In the genomic region with DNA sequence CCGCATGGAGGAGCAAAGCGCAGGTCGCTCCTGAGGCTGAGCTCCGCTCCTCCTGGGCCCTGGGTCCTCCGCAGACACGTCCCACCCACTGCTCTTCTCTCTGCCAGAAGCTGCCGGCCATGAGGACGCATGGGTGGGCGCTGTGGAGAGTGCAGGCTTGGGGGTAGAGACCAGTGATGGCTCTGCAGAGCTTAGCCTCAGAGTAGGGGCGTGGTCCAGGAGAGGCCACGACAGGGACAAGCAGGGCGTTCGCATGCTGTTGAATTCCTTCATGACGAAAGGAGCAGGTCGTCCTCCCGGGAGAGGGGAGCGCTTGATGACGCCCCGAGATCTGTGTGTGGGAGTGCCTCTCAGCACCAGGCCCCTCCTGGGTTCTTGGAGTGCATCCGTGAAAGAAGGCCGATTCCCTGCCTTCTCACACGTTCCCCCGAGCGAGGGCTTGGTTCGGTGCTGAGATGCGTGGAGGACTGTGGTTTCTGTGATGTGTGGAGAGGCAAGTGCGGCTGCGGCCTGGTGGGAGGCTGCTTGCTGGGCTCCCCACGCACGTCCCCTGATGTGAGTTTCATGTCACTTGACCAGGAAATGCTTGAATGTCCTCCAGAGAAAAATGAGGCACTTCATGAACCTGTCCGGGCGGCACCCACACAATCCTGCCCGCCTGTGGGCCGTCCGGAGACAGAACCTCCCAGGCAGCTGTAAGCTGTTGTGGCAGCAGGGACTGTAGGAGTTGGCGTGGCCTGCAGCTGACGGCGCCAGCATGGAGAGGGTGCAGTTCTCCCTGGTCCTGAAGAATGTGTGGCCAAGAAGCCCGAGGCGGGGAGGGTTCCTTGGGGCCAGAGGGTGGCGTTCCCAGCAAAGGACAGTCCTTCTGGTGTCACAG, we compare ENCODE assay signal across 10 cellular contexts. TPM values are rescaled to one million over a fixed set of nuclear protein-coding genes. Genes with fewer than 3 reads are reported as not detected.
DNase-seq lines count a peak whose midpoint lies in the region; ATAC-seq and TF ChIP-seq lines count a peak whose summit lies in the region.
"Had no signal": no experiment of that assay in that cellular context is flagged by ENCODE, and none has a peak within 500 bp of the region (broad histone marks: within the 10 kb centered on the region; RNA-seq: fewer than 3 reads in every experiment).

No MANE protein-coding gene starts in this region.

- H4K8ac ChIP-seq in IMR-90 (ENCODE audit: low read depth in 2 of 2, low read length in 2 of 2), result no peak overlapping the region

- H3K36me3 ChIP-seq in IMR-90 (ENCODE audit: control insufficient read depth, insufficient read depth, low read length), result peaks cover 37% of the 10 kb centered on the region
- H3K36me3 ChIP-seq in iPS-20b (ENCODE audit: insufficient read depth, low read depth, low read length), result peaks cover 64% of the 10 kb centered on the region

- H3K27ac ChIP-seq in IMR-90 (ENCODE audit: insufficient read depth, low read length) (no peak overlapping the region), iPS-20b (ENCODE audit: low read length) (no peak overlapping the region)

- H3K9ac ChIP-seq in IMR-90 (ENCODE audit: low read depth, low read length) (no peak overlapping the region), iPS-20b (ENCODE audit: low read depth, low read length) (peak overlapping the region; percentile 94)

- ATAC-seq in IMR-90 (ENCODE audit: low read depth), result no peak
- ATAC-seq in activated naive CD8-positive, alpha-beta T cell treated with anti-CD3 and anti-CD28 coated beads, Interleukin-2, amount 10 ng/mL, durations not matched to agents 7 days and 5 days (ENCODE audit: low read depth), result no peak
- no peak for ATAC-seq in stimulated activated naive B cell treated with anti-CD40 and anti-IgM and Interleukin-4, amounts not matched to agents 10 μg/mL and 1 μg/mL and 100 μg/mL, for 72 hours (replicated peaks)
- ATAC-seq in GM18519 (IDR thresholded peaks at IDR 0.05; ENCODE audit: low FRiP score, unreplicated experiment), result no peak

- no peak for TF ChIP-seq RAD21 in IMR-90 (IDR thresholded peaks at IDR 0.05; ENCODE audit: low read length)

- H2AFZ ChIP-seq in IMR-90 (replicated peaks; ENCODE audit: low read length, poor library complexity), result no peak overlapping the region

- H3K4ac ChIP-seq in IMR-90 (ENCODE audit: low read depth, low read length), result no peak overlapping the region

- no peak overlapping the region for H3K56ac ChIP-seq in IMR-90 (ENCODE audit: extremely low read depth, insufficient read depth, low read length)

- no peak overlapping the region for H4K5ac ChIP-seq in IMR-90 (ENCODE audit: low read depth, low read length)

- H3K9me1 ChIP-seq in IMR-90 (ENCODE audit: insufficient read depth, low read length), result peaks cover 13% of the 10 kb centered on the region

- peaks cover 80% of the 10 kb centered on the region for H4K20me1 ChIP-seq in IMR-90 (ENCODE audit: insufficient read depth, low read length)

- no peak overlapping the region for H3K14ac ChIP-seq in IMR-90 (replicated peaks; ENCODE audit: low read depth, low read length)

- H3K4me1 ChIP-seq in IMR-90 (ENCODE audit: control insufficient read depth, insufficient read depth, low read length) (peaks cover 19% of the 10 kb centered on the region), iPS-20b (ENCODE audit: insufficient read depth, low read length) (peaks cover 21% of the 10 kb centered on the region)

- no peaks in the 10 kb centered on the region for H3K27me3 Mint-ChIP-seq in activated naive CD8-positive, alpha-beta T cell treated with anti-CD3 and anti-CD28 coated beads, Interleukin-2, amount 10 ng/mL, durations not matched to agents 7 days and 5 days
- H3K27me3 Mint-ChIP-seq in stimulated activated naive B cell treated with anti-CD40 and anti-IgM and Interleukin-4, amounts not matched to agents 10 μg/mL and 1 μg/mL and 100 μg/mL, for 72 hours, result no peaks in the 10 kb centered on the region

- WGBS in IMR-90 (ENCODE audit: extremely low coverage in 2 of 2, insufficient read length in 1 of 2), 2 experiments, result 90% methylated on average over 20 of the region's 41 CpGs; no CpG with 5 or more reads in 1 of the 2 experiments

- H2BK120ac ChIP-seq in IMR-90 (ENCODE audit: low read depth, low read length), result no peak overlapping the region

- H3K27ac Mint-ChIP-seq in activated naive CD8-positive, alpha-beta T cell treated with anti-CD3 and anti-CD28 coated beads, Interleukin-2, amount 10 ng/mL, durations not matched to agents 7 days and 5 days, result peak overlapping the region; percentile 51
- peak overlapping the region; percentile 37 for H3K27ac Mint-ChIP-seq in stimulated activated naive B cell treated with anti-CD40 and anti-IgM and Interleukin-4, amounts not matched to agents 10 μg/mL and 1 μg/mL and 100 μg/mL, for 72 hours

- no peak overlapping the region for H2BK20ac ChIP-seq in IMR-90 (ENCODE audit: low read depth, low read length)

- intact Hi-C loops in IMR-90 (cut with micrococcal nuclease), result no loop called here

- no peak overlapping the region for H4K91ac ChIP-seq in IMR-90 (ENCODE audit: insufficient read depth, low read depth, low read length)

- in situ Hi-C loops in IMR-90 (cut with MboI; ENCODE audit: low sequenced_read_pairs), result no loop called here

- H3K9me3 Mint-ChIP-seq in activated naive CD8-positive, alpha-beta T cell treated with anti-CD3 and anti-CD28 coated beads, Interleukin-2, amount 10 ng/mL, durations not matched to agents 7 days and 5 days, result no peaks in the 10 kb centered on the region
- H3K9me3 Mint-ChIP-seq in stimulated activated naive B cell treated with anti-CD40 and anti-IgM and Interleukin-4, amounts not matched to agents 10 μg/mL and 1 μg/mL and 100 μg/mL, for 72 hours, result no peaks in the 10 kb centered on the region

- peaks cover 29% of the 10 kb centered on the region for H3K36me3 Mint-ChIP-seq in activated naive CD8-positive, alpha-beta T cell treated with anti-CD3 and anti-CD28 coated beads, Interleukin-2, amount 10 ng/mL, durations not matched to agents 7 days and 5 days
- peaks cover 58 to 70% of the 10 kb centered on the region in 2 donors for H3K36me3 Mint-ChIP-seq in stimulated activated naive B cell treated with anti-CD40 and anti-IgM and Interleukin-4, amounts not matched to agents 10 μg/mL and 1 μg/mL and 100 μg/mL, for 72 hours

- H3K4me3 Mint-ChIP-seq in activated naive CD8-positive, alpha-beta T cell treated with anti-CD3 and anti-CD28 coated beads, Interleukin-2, amount 10 ng/mL, durations not matched to agents 7 days and 5 days, result peak overlapping the region; percentile 100
- peak overlapping the region in 1 of 2 donors; percentile 93 for H3K4me3 Mint-ChIP-seq in stimulated activated naive B cell treated with anti-CD40 and anti-IgM and Interleukin-4, amounts not matched to agents 10 μg/mL and 1 μg/mL and 100 μg/mL, for 72 hours

- 0 out of 2 replicates have a peak overlapping the region, but pooled peaks have one; percentile 23 for H2AK5ac ChIP-seq in IMR-90 (ENCODE audit: low read depth, low read length)

- H2BK5ac ChIP-seq in IMR-90 (ENCODE audit: low read depth, low read length, poor library complexity, severe bottlenecking), result no peak overlapping the region

- CTCF ChIA-PET in IMR-90 (lab: Yijun Ruan, JAX), result no interaction called here

- H2AK9ac ChIP-seq in IMR-90 (replicated peaks; ENCODE audit: low read depth, low read length, poor library complexity), result peak overlapping the region; percentile 92

- TF ChIP-seq CTCF in IMR-90 (conservative IDR thresholded peaks at IDR 0.05; ENCODE audit: low read depth, low read length), result no peak

- dilution Hi-C loops in IMR-90 (cut with HindIII; ENCODE audit: low sequenced_read_pairs, unreplicated experiment), result no loop called here

- H3K27me3 ChIP-seq in IMR-90 (ENCODE audit: control insufficient read depth, insufficient read depth, low read length), result no peaks in the 10 kb centered on the region
- no peaks in the 10 kb centered on the region for H3K27me3 ChIP-seq in iPS-20b (ENCODE audit: insufficient read depth, low read length)

- H3K4me2 ChIP-seq in IMR-90 (ENCODE audit: low read depth, low read length), result no peak overlapping the region; the same call in 1 of the 2 replicates

- H3K23ac ChIP-seq in IMR-90 (ENCODE audit: low read depth, low read length), result peak overlapping the region; percentile 86; the same call in 1 of the 2 replicates

- no peak for DNase-seq in IMR-90
- no peak for DNase-seq in activated naive CD8-positive, alpha-beta T cell treated with anti-CD3 and anti-CD28 coated beads, Interleukin-2, amount 10 ng/mL, durations not matched to agents 7 days and 5 days
- no peak for DNase-seq in stimulated activated naive B cell treated with anti-CD40 and anti-IgM and Interleukin-4, amounts not matched to agents 10 μg/mL and 1 μg/mL and 100 μg/mL, for 72 hours
- no peak for DNase-seq in NCI-H446 treated with DMSO at 0.1 percent for 48 hours (lab: John Stamatoyannopoulos, UW)
- no peak for DNase-seq in AG20443 (ENCODE audit: low spot score)
- DNase-seq: NCI-H2081; stimulated activated CD4-positive, alpha-beta T cell treated with anti-CD3 and anti-CD28 coated beads, Interleukin-4, amount 100 ng/mL, for 1 hour had no signal

- no TSS peak for BruUV-seq in IMR-90 (replicated peaks; lab: Mats Ljungman, UMichigan)

- POLR2A ChIA-PET in IMR-90 (lab: Charles Lee; ENCODE audit: unreplicated experiment), result no interaction called here
- POLR2A ChIA-PET in activated naive CD8-positive, alpha-beta T cell treated with anti-CD3 and anti-CD28 coated beads, Interleukin-2, amount 10 ng/mL, durations not matched to agents 7 days and 5 days (lab: Charles Lee), result interaction anchor here (0.5 to 4.5 kb wide), 7 partner anchors 11 to 87 kb away, joined by 3 to 71 read pairs (median 5); a partner anchor contains a TSS

- H3K79me1 ChIP-seq in IMR-90 (ENCODE audit: low read depth in 1 of 2, low read length in 2 of 2), result peaks cover 4 to 63% of the 10 kb centered on the region in 2 experiments; a peak in 2 of 4 replicates

- H2BK15ac ChIP-seq in IMR-90 (ENCODE audit: low read depth, low read length), result no peak overlapping the region

- peaks cover 37% of the 10 kb centered on the region for H3K4me1 Mint-ChIP-seq in activated naive CD8-positive, alpha-beta T cell treated with anti-CD3 and anti-CD28 coated beads, Interleukin-2, amount 10 ng/mL, durations not matched to agents 7 days and 5 days
- H3K4me1 Mint-ChIP-seq in stimulated activated naive B cell treated with anti-CD40 and anti-IgM and Interleukin-4, amounts not matched to agents 10 μg/mL and 1 μg/mL and 100 μg/mL, for 72 hours, result peaks cover 41 to 70% of the 10 kb centered on the region in 2 donors

- no peak overlapping the region for H3K4me3 ChIP-seq in IMR-90 (ENCODE audit: insufficient read depth, low read depth, low read length)
- H3K4me3 ChIP-seq in iPS-20b (ENCODE audit: low read length), result 0 out of 2 replicates have a peak overlapping the region, but pooled peaks have one; percentile 92

- TF ChIP-seq POLR2A in IMR-90 (IDR thresholded peaks at IDR 0.05; ENCODE audit: low read depth, low read length), result no peak

- H3K9me3 ChIP-seq in IMR-90 (ENCODE audit: control insufficient read depth, insufficient read depth, low read length) (no peaks in the 10 kb centered on the region), iPS-20b (ENCODE audit: insufficient read depth, low read depth, low read length) (no peaks in the 10 kb centered on the region)

- no peak overlapping the region for H3K18ac ChIP-seq in IMR-90 (ENCODE audit: low read depth, low read length)

RNA-seq across cellular contexts. Expression of a gene that starts 4.5 kb away (rescaled TPM):
- total RNA-seq in IMR-90 (2012; rRNA removed), result 4.8 and 7.5 TPM in 2 replicates
- 29.8 and 34.5 TPM in 2 replicates for polyA plus RNA-seq in IMR-90 (2012; rRNA removed)
- 18.6 and 34.5 TPM in 2 replicates for polyA plus RNA-seq in IMR-90 (2012; cell fraction: cytosol; rRNA removed)
- polyA plus RNA-seq in IMR-90 (2012; cell fraction: nucleus; rRNA removed; ENCODE audit: low replicate concordance), result 82.8 and 174 TPM in 2 replicates
- total RNA-seq in activated naive CD8-positive, alpha-beta T cell treated with anti-CD3 and anti-CD28 coated beads, Interleukin-2, amount 10 ng/mL, durations not matched to agents 7 days and 5 days, result 100 to 1,000 TPM; 171 TPM

RNA-seq across cellular contexts. Expression of a gene that starts 5.0 kb away (rescaled TPM):
- total RNA-seq in IMR-90 (2012; rRNA removed), result 31.7 and 33.1 TPM in 2 replicates
- 62.8 and 69.8 TPM in 2 replicates for polyA plus RNA-seq in IMR-90 (2012; rRNA removed)
- 88.7 and 101 TPM in 2 replicates for polyA plus RNA-seq in IMR-90 (2012; cell fraction: cytosol; rRNA removed)
- 146 and 214 TPM in 2 replicates for polyA plus RNA-seq in IMR-90 (2012; cell fraction: nucleus; rRNA removed; ENCODE audit: low replicate concordance)
- total RNA-seq in activated naive CD8-positive, alpha-beta T cell treated with anti-CD3 and anti-CD28 coated beads, Interleukin-2, amount 10 ng/mL, durations not matched to agents 7 days and 5 days, result 10 to 100 TPM; 69.8 to 71.3 TPM

RNA-seq across cellular contexts. Expression of a gene that starts 8.0 kb away (rescaled TPM):
- total RNA-seq in IMR-90 (2012; rRNA removed), result under 0.01 TPM in 1 of 2 replicates, not detected in the other
- polyA plus RNA-seq in IMR-90 (2012; rRNA removed), result 0.86 and 1.5 TPM in 2 replicates
- polyA plus RNA-seq in IMR-90 (2012; cell fraction: cytosol; rRNA removed), result 0.06 and 0.22 TPM in 2 replicates
- polyA plus RNA-seq in IMR-90 (2012; cell fraction: nucleus; rRNA removed; ENCODE audit: low replicate concordance), result 9.1 and 40.5 TPM in 2 replicates
- 10 to 100 TPM in 1 of 2 experiments, 1 to 10 TPM in 1; 9.7 to 10.4 TPM for total RNA-seq in activated naive CD8-positive, alpha-beta T cell treated with anti-CD3 and anti-CD28 coated beads, Interleukin-2, amount 10 ng/mL, durations not matched to agents 7 days and 5 days

RNA-seq across cellular contexts. Expression of a gene that starts 15.1 kb away (rescaled TPM):
- total RNA-seq in IMR-90 (2012; rRNA removed), result not detected in 2 replicates
- not detected in 2 replicates for polyA plus RNA-seq in IMR-90 (2012; rRNA removed)
- polyA plus RNA-seq in IMR-90 (2012; cell fraction: cytosol; rRNA removed), result 0.07 and 0.18 TPM in 2 replicates
- 0.62 and 0.78 TPM in 2 replicates for polyA plus RNA-seq in IMR-90 (2012; cell fraction: nucleus; rRNA removed; ENCODE audit: low replicate concordance)
- total RNA-seq in activated naive CD8-positive, alpha-beta T cell treated with anti-CD3 and anti-CD28 coated beads, Interleukin-2, amount 10 ng/mL, durations not matched to agents 7 days and 5 days, result 1 to 10 TPM; 1.1 to 1.4 TPM

RNA-seq across cellular contexts. Expression of a gene that starts 40.9 kb away (rescaled TPM):
- under 0.01 TPM in 1 of 2 replicates, not detected in the other for total RNA-seq in IMR-90 (2012; rRNA removed)
- polyA plus RNA-seq in IMR-90 (2012; rRNA removed), result 0.09 and 0.19 TPM in 2 replicates
- 0.09 and 0.15 TPM in 2 replicates for polyA plus RNA-seq in IMR-90 (2012; cell fraction: cytosol; rRNA removed)
- 0.14 TPM in 1 of 2 replicates, not detected in the other for polyA plus RNA-seq in IMR-90 (2012; cell fraction: nucleus; rRNA removed; ENCODE audit: low replicate concordance)
- under 1 TPM in 1 of 2 experiments, not detected in 1; 0.14 TPM for total RNA-seq in activated naive CD8-positive, alpha-beta T cell treated with anti-CD3 and anti-CD28 coated beads, Interleukin-2, amount 10 ng/mL, durations not matched to agents 7 days and 5 days
- total RNA-seq: glomerular endothelial cell had no signal

Comparison
In these comparisons a context has a peak if more than half of its experiments do, and no peak if none do; other contexts are left out.
1. RNA of a gene that starts 4.5 kb away (total RNA-seq): 171 TPM in activated naive CD8-positive, alpha-beta T cell treated with anti-CD3 and anti-CD28 coated beads, Interleukin-2, amount 10 ng/mL, durations not matched to agents 7 days and 5 days; 4.8 to 7.5 TPM in IMR-90; every median in the first group is over 10 times any median in the second.
2. RNA of a gene that starts 8.0 kb away (total RNA-seq): 9.7 to 10.4 TPM in activated naive CD8-positive, alpha-beta T cell treated with anti-CD3 and anti-CD28 coated beads, Interleukin-2, amount 10 ng/mL, durations not matched to agents 7 days and 5 days; under 0.01 TPM in IMR-90; every median in the first group is over 10 times any median in the second.